In genomic region chr9:33320230-33320567, GRCh38 we compare ENCODE assay signal across 14 cellular contexts. TPM values are rescaled to one million over a fixed set of nuclear protein-coding genes. Genes with fewer than 3 reads are reported as not detected.
DNase-seq lines count a peak whose midpoint lies in the region; ATAC-seq, FAIRE-seq and TF ChIP-seq lines count a peak whose summit lies in the region.
"Had no signal": no experiment of that assay in that cellular context is flagged by ENCODE, and none has a peak within 500 bp of the region (broad histone marks: within the 10 kb centered on the region; RNA-seq: fewer than 3 reads in every experiment).

No MANE protein-coding gene starts in this region.

- H3K9me3 Mint-ChIP-seq in activated CD8-positive, alpha-beta T cell treated with anti-CD3 and anti-CD28 coated beads for 36 hours, result no peaks in the 10 kb centered on the region
- H3K9me3 Mint-ChIP-seq in activated CD8-positive, alpha-beta T cell treated with anti-CD3 and anti-CD28 coated beads, Interleukin-2, amount 10 ng/mL, durations not matched to agents 7 days and 5 days (ENCODE audit: insufficient read depth), result no peaks in the 10 kb centered on the region
- H3K9me3 Mint-ChIP-seq in activated T-helper 2 cell treated with anti-CD3 and anti-CD28 coated beads, Interferon-gamma antibody, Interleukin-2, Interleukin-4, amounts not matched to agents 10 μg/mL and 5 μg/mL and 100 μg/mL, durations not matched to agents 14 hours and 24 hours and 36 hours, result no peaks in the 10 kb centered on the region
- no peaks in the 10 kb centered on the region for H3K9me3 Mint-ChIP-seq in stimulated activated naive B cell treated with anti-CD40 and anti-IgM and Interleukin-4, amounts not matched to agents 10 μg/mL and 1 μg/mL and 100 μg/mL, for 72 hours
- H3K9me3 Mint-ChIP-seq: naive thymus-derived CD4-positive, alpha-beta T cell had no signal

- peaks cover 57% of the 10 kb centered on the region for H3K36me3 Mint-ChIP-seq in activated CD8-positive, alpha-beta T cell treated with anti-CD3 and anti-CD28 coated beads for 36 hours (ENCODE audit: low read depth)
- peaks cover 62% of the 10 kb centered on the region for H3K36me3 Mint-ChIP-seq in activated CD8-positive, alpha-beta T cell treated with anti-CD3 and anti-CD28 coated beads, Interleukin-2, amount 10 ng/mL, durations not matched to agents 7 days and 5 days (ENCODE audit: low read depth)
- peaks cover 78% of the 10 kb centered on the region for H3K36me3 Mint-ChIP-seq in activated T-helper 2 cell treated with anti-CD3 and anti-CD28 coated beads, Interferon-gamma antibody, Interleukin-2, Interleukin-4, amounts not matched to agents 10 μg/mL and 5 μg/mL and 100 μg/mL, durations not matched to agents 14 hours and 24 hours and 36 hours (ENCODE audit: low read depth)
- H3K36me3 Mint-ChIP-seq in stimulated activated naive B cell treated with anti-CD40 and anti-IgM and Interleukin-4, amounts not matched to agents 10 μg/mL and 1 μg/mL and 100 μg/mL, for 72 hours, result peaks cover 67 to 69% of the 10 kb centered on the region in 2 donors

- FAIRE-seq in GM12892 (lab: Jason Lieb, UNC), result no peak
- FAIRE-seq: colon had no signal

- no peak for ATAC-seq in activated CD8-positive, alpha-beta T cell treated with anti-CD3 and anti-CD28 coated beads for 36 hours
- no peak for ATAC-seq in activated CD8-positive, alpha-beta T cell treated with anti-CD3 and anti-CD28 coated beads, Interleukin-2, amount 10 ng/mL, durations not matched to agents 7 days and 5 days
- ATAC-seq in left ventricle myocardium superior, result peak; percentile 26
- ATAC-seq in stimulated activated naive B cell treated with anti-CD40 and anti-IgM and Interleukin-4, amounts not matched to agents 10 μg/mL and 1 μg/mL and 100 μg/mL, for 72 hours (replicated peaks), result no peak
- ATAC-seq in HG02763 (IDR thresholded peaks at IDR 0.05; ENCODE audit: unreplicated experiment), result no peak
- ATAC-seq: naive thymus-derived CD4-positive, alpha-beta T cell had no signal

- intact Hi-C loops in activated CD8-positive, alpha-beta T cell treated with anti-CD3 and anti-CD28 coated beads for 36 hours (cut with micrococcal nuclease), result no loop called here
- intact Hi-C loops in activated T-helper 2 cell treated with anti-CD3 and anti-CD28 coated beads, Interferon-gamma antibody, Interleukin-2, Interleukin-4, amounts not matched to agents 10 μg/mL and 5 μg/mL and 100 μg/mL, durations not matched to agents 14 hours and 24 hours and 36 hours (cut with micrococcal nuclease), result loop anchor here (1.0 to 2.0 kb wide), 4 partner anchors 8 to 29 kb away; partner anchors contain the start of gene NFX1
- intact Hi-C loops in left ventricle myocardium superior (cut with micrococcal nuclease), result no loop called here

- H3K27ac Mint-ChIP-seq in activated CD8-positive, alpha-beta T cell treated with anti-CD3 and anti-CD28 coated beads for 36 hours, result peak overlapping the region; percentile 77
- no peak overlapping the region for H3K27ac Mint-ChIP-seq in activated CD8-positive, alpha-beta T cell treated with anti-CD3 and anti-CD28 coated beads, Interleukin-2, amount 10 ng/mL, durations not matched to agents 7 days and 5 days
- H3K27ac Mint-ChIP-seq in activated T-helper 2 cell treated with anti-CD3 and anti-CD28 coated beads, Interferon-gamma antibody, Interleukin-2, Interleukin-4, amounts not matched to agents 10 μg/mL and 5 μg/mL and 100 μg/mL, durations not matched to agents 14 hours and 24 hours and 36 hours, result peak overlapping the region; percentile 69
- H3K27ac Mint-ChIP-seq in stimulated activated naive B cell treated with anti-CD40 and anti-IgM and Interleukin-4, amounts not matched to agents 10 μg/mL and 1 μg/mL and 100 μg/mL, for 72 hours, result peak overlapping the region; percentile 56

- peaks cover 12% of the 10 kb centered on the region for H3K4me1 Mint-ChIP-seq in activated CD8-positive, alpha-beta T cell treated with anti-CD3 and anti-CD28 coated beads for 36 hours (ENCODE audit: low read depth)
- no peaks in the 10 kb centered on the region for H3K4me1 Mint-ChIP-seq in activated CD8-positive, alpha-beta T cell treated with anti-CD3 and anti-CD28 coated beads, Interleukin-2, amount 10 ng/mL, durations not matched to agents 7 days and 5 days (ENCODE audit: low read depth)
- H3K4me1 Mint-ChIP-seq in activated T-helper 2 cell treated with anti-CD3 and anti-CD28 coated beads, Interferon-gamma antibody, Interleukin-2, Interleukin-4, amounts not matched to agents 10 μg/mL and 5 μg/mL and 100 μg/mL, durations not matched to agents 14 hours and 24 hours and 36 hours (ENCODE audit: low read depth), result peaks cover 13% of the 10 kb centered on the region
- peaks cover 0 to 9% of the 10 kb centered on the region in 2 donors for H3K4me1 Mint-ChIP-seq in stimulated activated naive B cell treated with anti-CD40 and anti-IgM and Interleukin-4, amounts not matched to agents 10 μg/mL and 1 μg/mL and 100 μg/mL, for 72 hours

- H3K27me3 Mint-ChIP-seq in activated CD8-positive, alpha-beta T cell treated with anti-CD3 and anti-CD28 coated beads for 36 hours, result no peaks in the 10 kb centered on the region
- H3K27me3 Mint-ChIP-seq in activated CD8-positive, alpha-beta T cell treated with anti-CD3 and anti-CD28 coated beads, Interleukin-2, amount 10 ng/mL, durations not matched to agents 7 days and 5 days (ENCODE audit: low read depth), result no peaks in the 10 kb centered on the region
- no peaks in the 10 kb centered on the region for H3K27me3 Mint-ChIP-seq in activated T-helper 2 cell treated with anti-CD3 and anti-CD28 coated beads, Interferon-gamma antibody, Interleukin-2, Interleukin-4, amounts not matched to agents 10 μg/mL and 5 μg/mL and 100 μg/mL, durations not matched to agents 14 hours and 24 hours and 36 hours (ENCODE audit: low read depth)
- no peaks in the 10 kb centered on the region for H3K27me3 Mint-ChIP-seq in stimulated activated naive B cell treated with anti-CD40 and anti-IgM and Interleukin-4, amounts not matched to agents 10 μg/mL and 1 μg/mL and 100 μg/mL, for 72 hours
- H3K27me3 Mint-ChIP-seq: naive thymus-derived CD4-positive, alpha-beta T cell had no signal

- CTCF ChIA-PET in activated CD8-positive, alpha-beta T cell treated with anti-CD3 and anti-CD28 coated beads for 36 hours (lab: Charles Lee), result interaction anchor here (0.8 to 3.7 kb wide), 3 partner anchors 13 to 55 kb away, joined by 3 to 13 read pairs (median 4); no protein-coding TSS in a partner anchor
- CTCF ChIA-PET in activated CD8-positive, alpha-beta T cell treated with anti-CD3 and anti-CD28 coated beads, Interleukin-2, amount 10 ng/mL, durations not matched to agents 7 days and 5 days (lab: Charles Lee), result interaction anchor here (0.7 to 1.8 kb wide), 2 partner anchors 146 to 253 kb away, joined by 3 to 5 read pairs; no protein-coding TSS in a partner anchor

- POLR2A ChIA-PET in activated CD8-positive, alpha-beta T cell treated with anti-CD3 and anti-CD28 coated beads for 36 hours (lab: Charles Lee), result interaction anchor here (0.7 to 0.8 kb wide), 2 partner anchors 22 to 30 kb away, joined by 3 read pairs; partner anchors contain the start of gene NFX1
- POLR2A ChIA-PET in activated CD8-positive, alpha-beta T cell treated with anti-CD3 and anti-CD28 coated beads, Interleukin-2, amount 10 ng/mL, durations not matched to agents 7 days and 5 days (lab: Charles Lee), result interaction anchor here (1.0 to 1.1 kb wide), 2 partner anchors 10 to 30 kb away, joined by 3 read pairs; partner anchors contain the start of gene NFX1

- H3K4me3 Mint-ChIP-seq in activated CD8-positive, alpha-beta T cell treated with anti-CD3 and anti-CD28 coated beads for 36 hours, result no peak overlapping the region
- no peak overlapping the region for H3K4me3 Mint-ChIP-seq in activated CD8-positive, alpha-beta T cell treated with anti-CD3 and anti-CD28 coated beads, Interleukin-2, amount 10 ng/mL, durations not matched to agents 7 days and 5 days
- no peak overlapping the region for H3K4me3 Mint-ChIP-seq in activated T-helper 2 cell treated with anti-CD3 and anti-CD28 coated beads, Interferon-gamma antibody, Interleukin-2, Interleukin-4, amounts not matched to agents 10 μg/mL and 5 μg/mL and 100 μg/mL, durations not matched to agents 14 hours and 24 hours and 36 hours (ENCODE audit: low read depth)
- H3K4me3 Mint-ChIP-seq in stimulated activated naive B cell treated with anti-CD40 and anti-IgM and Interleukin-4, amounts not matched to agents 10 μg/mL and 1 μg/mL and 100 μg/mL, for 72 hours, result no peak overlapping the region
- H3K4me3 Mint-ChIP-seq: naive thymus-derived CD4-positive, alpha-beta T cell had no signal

- no peak for TF ChIP-seq CTCF in activated CD8-positive, alpha-beta T cell treated with anti-CD3 and anti-CD28 coated beads for 36 hours (IDR thresholded peaks at IDR 0.05)

- no peak for TF ChIP-seq POLR2A in GM12892 (IDR thresholded peaks at IDR 0.05; ENCODE audit: low read depth, low read length)

- DNase-seq in activated CD8-positive, alpha-beta T cell treated with anti-CD3 and anti-CD28 coated beads for 36 hours, result no peak
- DNase-seq in activated CD8-positive, alpha-beta T cell treated with anti-CD3 and anti-CD28 coated beads, Interleukin-2, amount 10 ng/mL, durations not matched to agents 7 days and 5 days, result no peak
- no peak for DNase-seq in activated T-helper 2 cell treated with anti-CD3 and anti-CD28 coated beads, Interferon-gamma antibody, Interleukin-2, Interleukin-4, amounts not matched to agents 10 μg/mL and 5 μg/mL and 100 μg/mL, durations not matched to agents 14 hours and 24 hours and 36 hours (ENCODE audit: low spot score)
- no peak for DNase-seq in left ventricle myocardium superior
- DNase-seq in stimulated activated naive B cell treated with anti-CD40 and anti-IgM and Interleukin-4, amounts not matched to agents 10 μg/mL and 1 μg/mL and 100 μg/mL, for 72 hours, result no peak
- DNase-seq in dedifferentiated amniotic fluid mesenchymal stem cell (ENCODE audit: extremely low spot score), result no peak
- no peak for DNase-seq in GM12892 (ENCODE audit: insufficient read length)
- DNase-seq: activated CD4-positive, alpha-beta T cell treated with anti-CD3 and anti-CD28 coated beads for 4 hours; COR-L47; naive thymus-derived CD4-positive, alpha-beta T cell; NCI-H1417 treated with DMSO at 0.1 percent for 48 hours; thyroid gland had no signal

RNA-seq across cellular contexts. Expression of gene NFX1, which starts 29.9 kb away (rescaled TPM):
- 10 to 100 TPM; 37.4 to 38.9 TPM for total RNA-seq in activated CD8-positive, alpha-beta T cell treated with anti-CD3 and anti-CD28 coated beads for 36 hours
- 10 to 100 TPM; 38.8 to 39.8 TPM for total RNA-seq in activated CD8-positive, alpha-beta T cell treated with anti-CD3 and anti-CD28 coated beads, Interleukin-2, amount 10 ng/mL, durations not matched to agents 7 days and 5 days
- 36.9 and 37.2 TPM in 2 replicates for total RNA-seq in activated T-helper 2 cell treated with anti-CD3 and anti-CD28 coated beads, Interferon-gamma antibody, Interleukin-2, Interleukin-4, amounts not matched to agents 10 μg/mL and 5 μg/mL and 100 μg/mL, durations not matched to agents 14 hours and 24 hours and 36 hours
- total RNA-seq in left ventricle myocardium superior, result 31.6 TPM
- 26.2 TPM for polyA plus RNA-seq in GM12892 (2012; ENCODE audit: missing spikeins)

RNA-seq across cellular contexts. Expression of gene CHMP5, which starts 55.4 kb away (rescaled TPM):
- total RNA-seq in activated CD8-positive, alpha-beta T cell treated with anti-CD3 and anti-CD28 coated beads for 36 hours, result 10 to 100 TPM; 64.6 to 74.2 TPM
- 10 to 100 TPM; 83.0 to 85.5 TPM for total RNA-seq in activated CD8-positive, alpha-beta T cell treated with anti-CD3 and anti-CD28 coated beads, Interleukin-2, amount 10 ng/mL, durations not matched to agents 7 days and 5 days
- total RNA-seq in activated T-helper 2 cell treated with anti-CD3 and anti-CD28 coated beads, Interferon-gamma antibody, Interleukin-2, Interleukin-4, amounts not matched to agents 10 μg/mL and 5 μg/mL and 100 μg/mL, durations not matched to agents 14 hours and 24 hours and 36 hours, result 54.5 and 57.6 TPM in 2 replicates
- total RNA-seq in left ventricle myocardium superior, result 49.4 TPM
- polyA plus RNA-seq in GM12892 (2012; ENCODE audit: missing spikeins), result 98.6 TPM

RNA-seq across cellular contexts. Expression of gene BAG1, which starts 55.7 kb away (rescaled TPM):
- total RNA-seq in activated CD8-positive, alpha-beta T cell treated with anti-CD3 and anti-CD28 coated beads for 36 hours, result 10 to 100 TPM; 55.6 to 61.6 TPM
- 10 to 100 TPM; 95.5 to 96.3 TPM for total RNA-seq in activated CD8-positive, alpha-beta T cell treated with anti-CD3 and anti-CD28 coated beads, Interleukin-2, amount 10 ng/mL, durations not matched to agents 7 days and 5 days
- 62.0 and 68.9 TPM in 2 replicates for total RNA-seq in activated T-helper 2 cell treated with anti-CD3 and anti-CD28 coated beads, Interferon-gamma antibody, Interleukin-2, Interleukin-4, amounts not matched to agents 10 μg/mL and 5 μg/mL and 100 μg/mL, durations not matched to agents 14 hours and 24 hours and 36 hours
- total RNA-seq in left ventricle myocardium superior, result 161 TPM
- polyA plus RNA-seq in GM12892 (2012; ENCODE audit: missing spikeins), result 56.9 TPM
